Comparison of ENCODE assay signal across 1 cellular context in genomic region chr18:814300-815084, GRCh38.
TF ChIP-seq lines count a peak whose summit lies in the region.

No MANE protein-coding gene starts in this region.

TF ChIP-seq in HCT116, 20 proteins besides CTCF, POLR2A, EP300 and RAD21:
- no peak for TF ChIP-seq REST (IDR thresholded peaks at IDR 0.05; ENCODE audit: low read depth)
- no peak for TF ChIP-seq YY1 (IDR thresholded peaks at IDR 0.05; ENCODE audit: extremely low read depth, insufficient replicate concordance, low read depth, low read length)
- no peak for TF ChIP-seq TCF7L2 (IDR thresholded peaks at IDR 0.05; ENCODE audit: borderline replicate concordance, extremely low read depth, insufficient read depth, insufficient read length)
- TF ChIP-seq SP1 (IDR thresholded peaks at IDR 0.05; ENCODE audit: low read depth) = no peak
- no peak for TF ChIP-seq JUND (IDR thresholded peaks at IDR 0.05)
- no peak for TF ChIP-seq ZNF274 (IDR thresholded peaks at IDR 0.05; ENCODE audit: low read depth, low read length)
- no peak for TF ChIP-seq SIN3A (IDR thresholded peaks at IDR 0.05; ENCODE audit: low read depth)
- TF ChIP-seq CBX3 (IDR thresholded peaks at IDR 0.05; ENCODE audit: low read depth) = no peak
- TF ChIP-seq, protein P1, sequence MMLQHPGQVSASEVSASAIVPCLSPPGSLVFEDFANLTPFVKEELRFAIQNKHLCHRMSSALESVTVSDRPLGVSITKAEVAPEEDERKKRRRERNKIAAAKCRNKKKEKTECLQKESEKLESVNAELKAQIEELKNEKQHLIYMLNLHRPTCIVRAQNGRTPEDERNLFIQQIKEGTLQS (IDR thresholded peaks at IDR 0.05) = no peak
- no peak for TF ChIP-seq EZH2 (IDR thresholded peaks at IDR 0.05)
- TF ChIP-seq CEBPB (IDR thresholded peaks at IDR 0.05; ENCODE audit: low read depth) = no peak
- TF ChIP-seq ELF1 (IDR thresholded peaks at IDR 0.05; ENCODE audit: borderline replicate concordance, low read depth) = no peak
- no peak for TF ChIP-seq ZFX (IDR thresholded peaks at IDR 0.05)
